ENCODE assay signal across 8 cellular contexts in genomic region chr11:83330303-83330702, GRCh38.
"Had no signal": no experiment of that assay in that cellular context is flagged by ENCODE, and none has a peak within 500 bp of the region (broad histone marks: within the 10 kb centered on the region; RNA-seq: fewer than 3 reads in every experiment).

No MANE protein-coding gene starts in this region.

- H3K9me3 ChIP-seq: HAP-1 had no signal

- H3K4me3 ChIP-seq: HAP-1, K562 had no signal

- H3K36me3 ChIP-seq: HAP-1 had no signal

- DNase-seq: GOT3, H7, HFFc6, IMR-90, KG1 had no signal

- ATAC-seq: HCT116, K562 had no signal
